ENCODE assay signal across 1 cellular context in the genomic region with DNA sequence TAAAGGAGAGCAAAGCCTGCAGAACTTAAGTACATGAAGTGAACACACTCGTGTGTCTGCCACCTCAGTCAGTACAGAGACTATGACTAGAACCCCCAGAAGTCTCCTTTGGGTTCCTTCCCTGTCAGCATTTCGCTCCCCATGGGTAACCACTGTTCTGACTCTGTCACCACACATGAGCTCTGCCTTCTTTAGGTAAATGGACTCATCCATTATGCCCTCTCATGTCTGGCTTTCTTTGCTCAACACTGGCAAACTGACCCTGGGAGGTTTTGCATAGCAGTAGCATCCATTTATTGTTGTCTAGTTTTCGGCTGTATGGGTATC.
TF ChIP-seq lines count a peak whose summit lies in the region.

No MANE protein-coding gene starts in this region.

TF ChIP-seq in HEK293T, 16 proteins besides CTCF, POLR2A, EP300 and RAD21 (continued from another document):
- TF ChIP-seq LEF1 (IDR thresholded peaks at IDR 0.05; ENCODE audit: borderline replicate concordance): no peak
- TF ChIP-seq CTBP1 (IDR thresholded peaks at IDR 0.05; ENCODE audit: borderline replicate concordance): no peak
- TF ChIP-seq HDGF (IDR thresholded peaks at IDR 0.05; ENCODE audit: borderline replicate concordance): no peak
- TF ChIP-seq ELF4 (IDR thresholded peaks at IDR 0.05): no peak
- TF ChIP-seq ZNF384 (IDR thresholded peaks at IDR 0.05): no peak
- TF ChIP-seq FOXA1 (IDR thresholded peaks at IDR 0.05): no peak
- TF ChIP-seq SP1 (IDR thresholded peaks at IDR 0.05): no peak
